9 cellular contexts compared by ENCODE assay signal in the genomic region with DNA sequence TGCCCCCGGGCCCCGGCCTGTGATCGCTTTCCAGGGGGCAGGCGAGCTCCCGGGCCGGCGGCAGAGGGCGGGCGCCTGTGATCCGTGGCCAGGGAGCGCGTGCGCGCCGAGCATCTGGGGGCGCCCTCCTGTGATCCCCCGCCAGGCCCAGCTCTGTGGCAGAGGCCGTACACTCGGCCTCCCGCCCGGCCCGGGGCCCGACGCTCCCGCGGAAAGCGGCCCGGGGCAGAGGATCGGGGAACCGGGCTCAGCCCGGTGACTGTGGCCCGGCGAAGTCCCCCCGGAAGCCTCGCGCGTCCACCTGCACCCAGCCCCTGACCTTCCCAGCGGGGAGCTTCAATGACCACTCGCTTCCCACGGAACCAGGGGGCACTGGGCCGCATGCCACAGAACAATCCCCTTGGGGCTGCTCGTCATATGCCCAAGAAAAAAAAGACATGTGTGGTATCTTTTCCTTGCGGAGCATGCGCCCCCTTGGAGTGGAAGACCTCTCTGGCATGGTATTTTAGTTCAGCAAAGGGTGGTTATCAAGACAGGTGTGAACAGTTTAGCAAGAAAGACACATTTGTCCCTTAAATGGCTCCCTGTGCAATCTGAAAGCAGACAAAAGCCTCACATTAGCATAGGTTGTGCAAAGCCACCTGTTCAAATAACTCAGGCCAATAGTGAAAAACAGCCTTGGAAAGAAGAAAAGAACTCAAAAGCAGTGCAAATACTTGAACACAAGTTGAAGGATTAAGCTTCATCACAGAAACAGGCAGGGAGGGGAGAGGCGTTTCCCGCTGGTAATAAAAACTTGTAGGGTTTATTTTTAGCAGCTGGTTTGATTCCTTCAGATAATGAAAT.
A peak's percentile ranks its signal among the peaks of the same experiment; 100 is the strongest.
DNase-seq lines count a peak whose midpoint lies in the region; ATAC-seq, FAIRE-seq and TF ChIP-seq lines count a peak whose summit lies in the region.
"Had no signal": no experiment of that assay in that cellular context is flagged by ENCODE, and none has a peak within 500 bp of the region (broad histone marks: within the 10 kb centered on the region; RNA-seq: fewer than 3 reads in every experiment).

No MANE protein-coding gene starts in this region.

- no peaks in the 10 kb centered on the region for H3K36me3 ChIP-seq in iPS-15b (ENCODE audit: control insufficient read depth, insufficient read depth, low read length)
- H3K36me3 ChIP-seq in subcutaneous abdominal adipose tissue (ENCODE audit: control insufficient read depth in 5 of 5, insufficient read depth in 5 of 5, low read length in 5 of 5), result no peaks in the 10 kb centered on the region
- H3K36me3 ChIP-seq in CD4-positive, alpha-beta memory T cell (ENCODE audit: insufficient read depth, low read length), result no peaks in the 10 kb centered on the region
- H3K36me3 ChIP-seq in kidney (ENCODE audit: control insufficient read depth in 1 of 2, insufficient read depth in 2 of 2, low read length in 2 of 2), result no peaks in the 10 kb centered on the region

- no peak overlapping the region for H3K27ac Mint-ChIP-seq in CD4-positive, alpha-beta memory T cell

- H3K27me3 Mint-ChIP-seq in CD4-positive, alpha-beta memory T cell, result peaks cover 9 to 26% of the 10 kb centered on the region in 2 donors

- peaks cover 0 to 8% (median 0%) of the 10 kb centered on the region in 8 donors for H3K9me3 Mint-ChIP-seq in CD4-positive, alpha-beta memory T cell

- H3K4me3 ChIP-seq in iPS-15b (ENCODE audit: low read depth, low read length), result peak overlapping the region; percentile 32
- H3K4me3 ChIP-seq in subcutaneous abdominal adipose tissue (ENCODE audit: low read depth in 1 of 5, low read length in 5 of 5), result peak overlapping the region in 4 of 5 donors; percentile 22 to 56 (median 34)
- no peak overlapping the region for H3K4me3 ChIP-seq in CD4-positive, alpha-beta memory T cell (ENCODE audit: low read length in 2 of 2)
- no peak overlapping the region for H3K4me3 ChIP-seq in kidney (ENCODE audit: low read length in 2 of 2)

- H3K4me3 Mint-ChIP-seq in CD4-positive, alpha-beta memory T cell, result no peak overlapping the region

- no peak for TF ChIP-seq CTCF in omental fat pad (IDR thresholded peaks at IDR 0.05)
- no peak for TF ChIP-seq CTCF in kidney (IDR thresholded peaks at IDR 0.05; ENCODE audit: borderline replicate concordance, extremely low read depth, insufficient read depth)

- H3K36me3 Mint-ChIP-seq in CD4-positive, alpha-beta memory T cell, result peaks cover 0 to 3% of the 10 kb centered on the region in 2 donors

- H3K9ac ChIP-seq in iPS-15b (ENCODE audit: low read depth, low read length), result no peak overlapping the region
- peak overlapping the region in 1 of 5 donors; percentile 6 for H3K9ac ChIP-seq in subcutaneous abdominal adipose tissue (ENCODE audit: low read length in 5 of 5)
- H3K9ac ChIP-seq in kidney (ENCODE audit: low read length in 2 of 2), result no peak overlapping the region

- POLR2A ChIA-PET in CD4-positive, alpha-beta memory T cell (lab: Charles Lee; ENCODE audit: partially characterized antibody), result no interaction called here

- intact Hi-C loops in CD4-positive, alpha-beta memory T cell (cut with micrococcal nuclease), result no loop called here
- intact Hi-C loops in kidney (cut with DNase I), result no loop called here

- no peaks in the 10 kb centered on the region for H3K9me3 ChIP-seq in iPS-15b (ENCODE audit: control insufficient read depth, insufficient read depth, low read length)
- H3K9me3 ChIP-seq in subcutaneous abdominal adipose tissue (ENCODE audit: control insufficient read depth in 5 of 5, low read length in 5 of 5), result no peaks in the 10 kb centered on the region
- no peaks in the 10 kb centered on the region for H3K9me3 ChIP-seq in CD4-positive, alpha-beta memory T cell (ENCODE audit: control insufficient read depth in 1 of 2, low read length in 2 of 2)
- no peaks in the 10 kb centered on the region for H3K9me3 ChIP-seq in kidney (ENCODE audit: control insufficient read depth in 1 of 2, low read length in 2 of 2)

- no peak for FAIRE-seq in kidney (lab: Jason Lieb, UNC)
- FAIRE-seq: A204.1 had no signal

- CTCF ChIA-PET in CD4-positive, alpha-beta memory T cell (lab: Charles Lee; ENCODE audit: partially characterized antibody), result no interaction called here

- H3K27ac ChIP-seq in subcutaneous abdominal adipose tissue (ENCODE audit: low read depth, low read length) (no peak overlapping the region), kidney (ENCODE audit: low read depth in 2 of 2, low read length in 2 of 2) (no peak overlapping the region)
- H3K27ac ChIP-seq in CD4-positive, alpha-beta memory T cell (ENCODE audit: low read depth, low read length), result no peak overlapping the region

- peak; percentile 78 for DNase-seq in NCI-H2107 treated with DMSO at 0.1 percent for 48 hours (lab: John Stamatoyannopoulos, UW; ENCODE audit: unreplicated experiment)
- DNase-seq in NCI-H2107 (lab: John Stamatoyannopoulos, UW), result no peak
- DNase-seq in NCI-H774 (lab: John Stamatoyannopoulos, UW), result peak; percentile 94
- no peak for DNase-seq in CD4-positive, alpha-beta memory T cell
- DNase-seq in omental fat pad (ENCODE audit: low spot score), result no peak
- no peak for DNase-seq in kidney

- H3K4me1 Mint-ChIP-seq in CD4-positive, alpha-beta memory T cell, result peaks cover 0 to 5% (median 1%) of the 10 kb centered on the region in 4 donors

- no peak for ATAC-seq in omental fat pad (ENCODE audit: low FRiP score)

- H3K27me3 ChIP-seq in iPS-15b (ENCODE audit: control insufficient read depth, insufficient read depth, low read length) (peaks cover 7% of the 10 kb centered on the region), subcutaneous abdominal adipose tissue (ENCODE audit: control insufficient read depth in 5 of 5, insufficient read depth in 4 of 5, low read length in 5 of 5) (peaks cover 0 to 4% (median 3%) of the 10 kb centered on the region in 5 donors)
- no peaks in the 10 kb centered on the region for H3K27me3 ChIP-seq in CD4-positive, alpha-beta memory T cell (ENCODE audit: insufficient read depth, low read length)

- H3K4me1 ChIP-seq in iPS-15b (ENCODE audit: control insufficient read depth, insufficient read depth, low read length), result peaks cover 10% of the 10 kb centered on the region
- H3K4me1 ChIP-seq in subcutaneous abdominal adipose tissue (ENCODE audit: control insufficient read depth in 5 of 5, insufficient read depth in 5 of 5, low read length in 5 of 5), result peaks cover 3 to 17% (median 10%) of the 10 kb centered on the region in 5 donors
- H3K4me1 ChIP-seq in CD4-positive, alpha-beta memory T cell (ENCODE audit: insufficient read depth, low read length), result no peaks in the 10 kb centered on the region
- H3K4me1 ChIP-seq in kidney (ENCODE audit: control insufficient read depth in 1 of 2, insufficient read depth in 1 of 2, low read depth in 1 of 2, low read length in 2 of 2), result peaks cover 0 to 4% of the 10 kb centered on the region in 2 donors

Comparison
In these comparisons a context has a peak if more than half of its experiments do, and no peak if none do; other contexts are left out.
1. DNase-seq: peak in NCI-H2107 treated with DMSO at 0.1 percent for 48 hours (single experiment) and NCI-H774 (single experiment); none in NCI-H2107 (single experiment), CD4-positive, alpha-beta memory T cell (0 of 5), omental fat pad (single experiment) and kidney (single experiment).
2. H3K4me3 ChIP-seq: peak in iPS-15b (single experiment) and subcutaneous abdominal adipose tissue (4 of 5); none in CD4-positive, alpha-beta memory T cell (0 of 2) and kidney (0 of 2).